Comparison of ENCODE assay signal across 1 cellular context in the genomic region with DNA sequence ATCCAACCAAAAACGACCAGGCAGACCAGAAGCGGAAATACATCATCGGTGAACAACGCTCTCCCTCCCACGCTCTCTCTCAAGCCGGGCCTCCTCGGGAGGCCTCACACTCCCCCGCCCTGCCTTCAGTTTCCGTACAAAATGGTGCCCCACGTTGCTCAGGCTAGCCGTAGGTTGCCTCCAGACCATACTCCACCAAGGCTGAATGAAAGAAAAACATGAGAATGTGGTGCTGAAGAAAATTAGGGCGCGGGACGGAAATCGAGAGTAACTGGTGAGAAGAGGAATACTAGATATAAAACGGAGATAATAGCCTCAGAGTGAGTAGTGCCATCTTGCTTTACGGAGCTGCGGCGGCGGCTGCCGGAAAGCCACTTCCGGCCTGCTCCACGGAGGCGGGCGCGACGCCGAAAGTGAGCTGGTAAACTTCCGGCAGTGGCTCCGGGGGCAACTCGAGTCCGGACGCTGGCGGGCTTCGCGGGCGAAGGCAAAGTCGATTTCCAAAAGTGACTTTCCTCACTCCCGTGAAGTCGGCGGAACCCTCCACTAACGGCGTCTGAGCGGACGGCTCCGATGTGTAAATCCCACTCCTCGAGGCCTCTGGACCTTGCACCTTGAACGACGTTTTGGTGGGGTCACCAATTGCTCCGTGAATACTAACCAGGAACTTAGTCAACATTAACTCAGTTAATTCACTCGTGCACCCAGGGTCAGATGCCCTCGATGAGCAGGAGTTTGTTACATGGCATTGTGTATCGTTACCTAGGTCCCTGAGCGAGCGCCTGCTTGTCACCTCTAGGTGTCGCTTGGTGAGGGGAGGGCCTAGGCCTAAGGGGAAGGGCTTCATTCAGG.
A peak's percentile ranks its signal among the peaks of the same experiment; 100 is the strongest.
TF ChIP-seq lines count a peak whose summit lies in the region.

Gene SH3BP5L (minus strand): TSS at position 7 of the 852 bp plus-strand sequence. CDS start 980 bp downstream, outside the sequence.

TF ChIP-seq in K562, 482 proteins besides CTCF, POLR2A, EP300 and RAD21 (continued from another document and continues in another):
- TF ChIP-seq PCBP1 (IDR thresholded peaks at IDR 0.05; ENCODE audit: low read depth, low read length, poor library complexity, severe bottlenecking) (no peak), ZNF79 (CRISPR knock-in tag; IDR thresholded peaks at IDR 0.05; ENCODE audit: low read depth) (no peak), ZBED1 (IDR thresholded peaks at IDR 0.05) (no peak), HES1 (IDR thresholded peaks at IDR 0.05; ENCODE audit: low read depth) (no peak), RFX5 (IDR thresholded peaks at IDR 0.05; ENCODE audit: low read depth, low read length) (0 out of 2 replicates have a peak, but pooled peaks have one; percentile 2), GABPB2 (CRISPR knock-in tag; conservative IDR thresholded peaks at IDR 0.05) (no peak), CUX1 (CRISPR knock-in tag; IDR thresholded peaks at IDR 0.05) (no peak; the same call in 1 of the 2 replicates), KLF10 (CRISPR knock-in tag; IDR thresholded peaks at IDR 0.05) (no peak), GATAD2A (IDR thresholded peaks at IDR 0.05) (no peak), MEF2A (IDR thresholded peaks at IDR 0.05; ENCODE audit: control insufficient read depth, low read depth, low read length) (no peak), ZNF583 (CRISPR knock-in tag; IDR thresholded peaks at IDR 0.05) (0 out of 2 replicates have a peak, but pooled peaks have one; percentile 32), SRSF7 (optimal IDR thresholded peaks at IDR 0.05; ENCODE audit: low read depth, low read length) (no peak), PRPF4 (IDR thresholded peaks at IDR 0.05; ENCODE audit: insufficient read depth, low read depth, low read length, poor library complexity, severe bottlenecking) (no peak), TAF1 (IDR thresholded peaks at IDR 0.05; ENCODE audit: control insufficient read depth, extremely low read depth, insufficient read depth, low read length, severe bottlenecking) (peak; percentile 80), ZBTB11 (CRISPR knock-in tag; IDR thresholded peaks at IDR 0.05) (peak in 2 of 3 experiments; percentile 55 to 95; a peak in 3 of 6 replicates), ZMIZ1 (IDR thresholded peaks at IDR 0.05; ENCODE audit: low read depth in 2 of 2, low read length in 2 of 2) (no peak), MTA1 (IDR thresholded peaks at IDR 0.05; ENCODE audit: borderline replicate concordance) (0 out of 2 replicates have a peak, but pooled peaks have one; percentile 1), HDAC2 (IDR thresholded peaks at IDR 0.05) (no peak), POLR3G (IDR thresholded peaks at IDR 0.05; ENCODE audit: extremely low read depth, insufficient read length, insufficient replicate concordance) (no peak), KDM5B (IDR thresholded peaks at IDR 0.05; ENCODE audit: insufficient replicate concordance, low read depth, low read length) (no peak), SIN3B (IDR thresholded peaks at IDR 0.05; ENCODE audit: low read depth) (peak; percentile 59), USF1 (CRISPR knock-in tag; IDR thresholded peaks at IDR 0.05) (no peak)
- TF ChIP-seq, protein P1, sequence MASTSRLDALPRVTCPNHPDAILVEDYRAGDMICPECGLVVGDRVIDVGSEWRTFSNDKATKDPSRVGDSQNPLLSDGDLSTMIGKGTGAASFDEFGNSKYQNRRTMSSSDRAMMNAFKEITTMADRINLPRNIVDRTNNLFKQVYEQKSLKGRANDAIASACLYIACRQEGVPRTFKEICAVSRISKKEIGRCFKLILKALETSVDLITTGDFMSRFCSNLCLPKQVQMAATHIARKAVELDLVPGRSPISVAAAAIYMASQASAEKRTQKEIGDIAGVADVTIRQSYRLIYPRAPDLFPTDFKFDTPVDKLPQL (IDR thresholded peaks at IDR 0.05; ENCODE audit: extremely low read depth, insufficient read length), result no peak
- TF ChIP-seq, protein P2, sequence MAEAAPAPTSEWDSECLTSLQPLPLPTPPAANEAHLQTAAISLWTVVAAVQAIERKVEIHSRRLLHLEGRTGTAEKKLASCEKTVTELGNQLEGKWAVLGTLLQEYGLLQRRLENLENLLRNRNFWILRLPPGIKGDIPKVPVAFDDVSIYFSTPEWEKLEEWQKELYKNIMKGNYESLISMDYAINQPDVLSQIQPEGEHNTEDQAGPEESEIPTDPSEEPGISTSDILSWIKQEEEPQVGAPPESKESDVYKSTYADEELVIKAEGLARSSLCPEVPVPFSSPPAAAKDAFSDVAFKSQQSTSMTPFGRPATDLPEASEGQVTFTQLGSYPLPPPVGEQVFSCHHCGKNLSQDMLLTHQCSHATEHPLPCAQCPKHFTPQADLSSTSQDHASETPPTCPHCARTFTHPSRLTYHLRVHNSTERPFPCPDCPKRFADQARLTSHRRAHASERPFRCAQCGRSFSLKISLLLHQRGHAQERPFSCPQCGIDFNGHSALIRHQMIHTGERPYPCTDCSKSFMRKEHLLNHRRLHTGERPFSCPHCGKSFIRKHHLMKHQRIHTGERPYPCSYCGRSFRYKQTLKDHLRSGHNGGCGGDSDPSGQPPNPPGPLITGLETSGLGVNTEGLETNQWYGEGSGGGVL (CRISPR knock-in tag; IDR thresholded peaks at IDR 0.05), result no peak
- TF ChIP-seq, protein P3, sequence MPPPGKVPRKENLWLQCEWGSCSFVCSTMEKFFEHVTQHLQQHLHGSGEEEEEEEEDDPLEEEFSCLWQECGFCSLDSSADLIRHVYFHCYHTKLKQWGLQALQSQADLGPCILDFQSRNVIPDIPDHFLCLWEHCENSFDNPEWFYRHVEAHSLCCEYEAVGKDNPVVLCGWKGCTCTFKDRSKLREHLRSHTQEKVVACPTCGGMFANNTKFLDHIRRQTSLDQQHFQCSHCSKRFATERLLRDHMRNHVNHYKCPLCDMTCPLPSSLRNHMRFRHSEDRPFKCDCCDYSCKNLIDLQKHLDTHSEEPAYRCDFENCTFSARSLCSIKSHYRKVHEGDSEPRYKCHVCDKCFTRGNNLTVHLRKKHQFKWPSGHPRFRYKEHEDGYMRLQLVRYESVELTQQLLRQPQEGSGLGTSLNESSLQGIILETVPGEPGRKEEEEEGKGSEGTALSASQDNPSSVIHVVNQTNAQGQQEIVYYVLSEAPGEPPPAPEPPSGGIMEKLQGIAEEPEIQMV (tag; conservative IDR thresholded peaks at IDR 0.05; ENCODE audit: low read depth), result no peak
- TF ChIP-seq, protein P4, sequence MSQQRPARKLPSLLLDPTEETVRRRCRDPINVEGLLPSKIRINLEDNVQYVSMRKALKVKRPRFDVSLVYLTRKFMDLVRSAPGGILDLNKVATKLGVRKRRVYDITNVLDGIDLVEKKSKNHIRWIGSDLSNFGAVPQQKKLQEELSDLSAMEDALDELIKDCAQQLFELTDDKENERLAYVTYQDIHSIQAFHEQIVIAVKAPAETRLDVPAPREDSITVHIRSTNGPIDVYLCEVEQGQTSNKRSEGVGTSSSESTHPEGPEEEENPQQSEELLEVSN (IDR thresholded peaks at IDR 0.05; ENCODE audit: borderline replicate concordance in 1 of 2, extremely low read depth in 1 of 2, insufficient read depth in 1 of 2, insufficient read length in 1 of 2, low read depth in 1 of 2, low read length in 1 of 2, poor library complexity in 1 of 2, severe bottlenecking in 1 of 2), result peak; percentile 48 to 55
